Comparison of ENCODE assay signal across 19 cellular contexts in the genomic region with DNA sequence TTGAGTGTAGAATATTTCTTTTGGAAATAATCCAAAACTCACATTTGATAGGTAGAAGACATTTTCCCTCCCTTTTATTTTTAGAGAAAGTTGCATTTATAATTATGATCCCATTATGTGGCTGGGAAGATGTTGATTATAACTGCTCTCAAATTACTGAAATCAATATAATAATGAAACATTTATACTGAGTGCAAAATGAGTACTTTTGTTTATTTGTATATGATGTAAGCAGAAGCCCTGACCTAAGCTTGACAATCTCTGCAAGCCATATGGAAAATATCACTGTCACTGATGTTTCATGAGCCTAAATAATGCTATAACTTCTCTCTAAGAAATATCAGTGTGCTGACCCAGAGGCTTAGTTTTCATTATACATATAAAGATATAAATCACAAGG.
DNase-seq lines count a peak whose midpoint lies in the region; ATAC-seq and TF ChIP-seq lines count a peak whose summit lies in the region.
"Had no signal": no experiment of that assay in that cellular context is flagged by ENCODE, and none has a peak within 500 bp of the region (broad histone marks: within the 10 kb centered on the region; RNA-seq: fewer than 3 reads in every experiment).

No MANE protein-coding gene starts in this region.

- POLR2A ChIA-PET in HEK293 (lab: Yijun Ruan, JAX), result no interaction called here

- H3K36me3 ChIP-seq in HEK293 (ENCODE audit: control insufficient read depth in 2 of 2, insufficient read depth in 1 of 2, low read length in 2 of 2), result no peaks in the 10 kb centered on the region

- H3K27ac ChIP-seq in HEK293 (ENCODE audit: extremely low read depth, low read depth, low read length), result peak overlapping the region; percentile 60
- H3K27ac ChIP-seq: PC-9, RWPE1 had no signal

- H3K4me3 Mint-ChIP-seq in nephron, result no peak overlapping the region
- H3K4me3 Mint-ChIP-seq: CD8-positive, alpha-beta memory T cell had no signal

- CTCF ChIA-PET in HEK293 (lab: Yijun Ruan, JAX), result no interaction called here

- H3K4me1 Mint-ChIP-seq in nephron, result peaks cover 15% of the 10 kb centered on the region
- H3K4me1 Mint-ChIP-seq: CD8-positive, alpha-beta memory T cell had no signal

- H3K4me3 ChIP-seq in HEK293 (ENCODE audit: low read depth, low read length), result no peak overlapping the region
- H3K4me3 ChIP-seq: K562, PC-9 had no signal

- H3K9me3 ChIP-seq in HEK293 (ENCODE audit: control insufficient read depth, insufficient read depth, low read depth, low read length), result no peaks in the 10 kb centered on the region

- ATAC-seq in SK-N-SH treated with all-trans-retinoic acid at 6 μM for 48 hours, result no peak; the same call in 2 of the 3 replicates
- ATAC-seq in HG02642 (IDR thresholded peaks at IDR 0.05; ENCODE audit: poor library complexity, unreplicated experiment), result no peak
- ATAC-seq: K562 had no signal

- H3K27me3 Mint-ChIP-seq in nephron (ENCODE audit: low read depth), result peaks cover 4% of the 10 kb centered on the region

- TF ChIP-seq CTCF in HEK293 (tag by site-specific recombination; IDR thresholded peaks at IDR 0.05), result no peak
- no peak for TF ChIP-seq CTCF in nephron (IDR thresholded peaks at IDR 0.05; ENCODE audit: unreplicated experiment in 3 of 3)

- H3K36me3 Mint-ChIP-seq in nephron (ENCODE audit: low read depth), result peaks cover 33% of the 10 kb centered on the region
- H3K36me3 Mint-ChIP-seq: CD8-positive, alpha-beta memory T cell had no signal

- H3K27ac Mint-ChIP-seq in nephron, result peak overlapping the region in 2 of 3 experiments; percentile 25 to 73
- H3K27ac Mint-ChIP-seq: CD8-positive, alpha-beta memory T cell had no signal

- peaks cover 50% of the 10 kb centered on the region for H3K9me3 Mint-ChIP-seq in nephron

- DNase-seq in fibroblast of peridontal ligament (ENCODE audit: extremely low read depth), result peak; percentile 27
- DNase-seq in NCI-H2171 treated with DMSO at 0.1 percent for 48 hours (lab: John Stamatoyannopoulos, UW), result no peak
- no peak for DNase-seq in stimulated activated CD8-positive, alpha-beta memory T cell treated with anti-CD3 and anti-CD28 coated beads, Interleukin-4, amount 100 ng/mL, for 48 hours
- DNase-seq: C1 segment of cervical spinal cord; CD8-positive, alpha-beta memory T cell; DMS79; H7; NCI-H1092 treated with DMSO at 0.1 percent for 48 hours; NCI-H1694; NCI-H524; NCI-H82; PC-9; SIG-M5 had no signal

- H3K4me1 ChIP-seq in HEK293 (ENCODE audit: control insufficient read depth, insufficient read depth, low read length), result peaks cover 18% of the 10 kb centered on the region

TF ChIP-seq in HEK293, 187 proteins besides CTCF, POLR2A, EP300 and RAD21 (continues in another document):
- TF ChIP-seq, protein P1, sequence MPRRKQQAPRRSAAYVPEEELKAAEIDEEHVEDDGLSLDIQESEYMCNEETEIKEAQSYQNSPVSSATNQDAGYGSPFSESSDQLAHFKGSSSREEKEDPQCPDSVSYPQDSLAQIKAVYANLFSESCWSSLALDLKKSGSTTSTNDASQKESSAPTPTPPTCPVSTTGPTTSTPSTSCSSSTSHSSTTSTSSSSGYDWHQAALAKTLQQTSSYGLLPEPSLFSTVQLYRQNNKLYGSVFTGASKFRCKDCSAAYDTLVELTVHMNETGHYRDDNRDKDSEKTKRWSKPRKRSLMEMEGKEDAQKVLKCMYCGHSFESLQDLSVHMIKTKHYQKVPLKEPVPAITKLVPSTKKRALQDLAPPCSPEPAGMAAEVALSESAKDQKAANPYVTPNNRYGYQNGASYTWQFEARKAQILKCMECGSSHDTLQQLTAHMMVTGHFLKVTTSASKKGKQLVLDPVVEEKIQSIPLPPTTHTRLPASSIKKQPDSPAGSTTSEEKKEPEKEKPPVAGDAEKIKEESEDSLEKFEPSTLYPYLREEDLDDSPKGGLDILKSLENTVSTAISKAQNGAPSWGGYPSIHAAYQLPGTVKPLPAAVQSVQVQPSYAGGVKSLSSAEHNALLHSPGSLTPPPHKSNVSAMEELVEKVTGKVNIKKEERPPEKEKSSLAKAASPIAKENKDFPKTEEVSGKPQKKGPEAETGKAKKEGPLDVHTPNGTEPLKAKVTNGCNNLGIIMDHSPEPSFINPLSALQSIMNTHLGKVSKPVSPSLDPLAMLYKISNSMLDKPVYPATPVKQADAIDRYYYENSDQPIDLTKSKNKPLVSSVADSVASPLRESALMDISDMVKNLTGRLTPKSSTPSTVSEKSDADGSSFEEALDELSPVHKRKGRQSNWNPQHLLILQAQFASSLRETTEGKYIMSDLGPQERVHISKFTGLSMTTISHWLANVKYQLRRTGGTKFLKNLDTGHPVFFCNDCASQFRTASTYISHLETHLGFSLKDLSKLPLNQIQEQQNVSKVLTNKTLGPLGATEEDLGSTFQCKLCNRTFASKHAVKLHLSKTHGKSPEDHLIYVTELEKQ (tag by site-specific recombination; IDR thresholded peaks at IDR 0.05; ENCODE audit: borderline replicate concordance), result 0 out of 2 replicates have a peak, but pooled peaks have one; percentile 22
- TF ChIP-seq ZSCAN23 (tag by site-specific recombination; IDR thresholded peaks at IDR 0.05) (no peak), ZBTB20 (tag by site-specific recombination; IDR thresholded peaks at IDR 0.05) (no peak), ZNF37A (tag by site-specific recombination; IDR thresholded peaks at IDR 0.05) (no peak), SCRT2 (tag by site-specific recombination; IDR thresholded peaks at IDR 0.05) (no peak), ZNF302 (tag by site-specific recombination; IDR thresholded peaks at IDR 0.05; ENCODE audit: low read depth) (no peak), ZNF311 (tag by site-specific recombination; IDR thresholded peaks at IDR 0.05; ENCODE audit: borderline replicate concordance) (no peak)
- TF ChIP-seq, protein P2, sequence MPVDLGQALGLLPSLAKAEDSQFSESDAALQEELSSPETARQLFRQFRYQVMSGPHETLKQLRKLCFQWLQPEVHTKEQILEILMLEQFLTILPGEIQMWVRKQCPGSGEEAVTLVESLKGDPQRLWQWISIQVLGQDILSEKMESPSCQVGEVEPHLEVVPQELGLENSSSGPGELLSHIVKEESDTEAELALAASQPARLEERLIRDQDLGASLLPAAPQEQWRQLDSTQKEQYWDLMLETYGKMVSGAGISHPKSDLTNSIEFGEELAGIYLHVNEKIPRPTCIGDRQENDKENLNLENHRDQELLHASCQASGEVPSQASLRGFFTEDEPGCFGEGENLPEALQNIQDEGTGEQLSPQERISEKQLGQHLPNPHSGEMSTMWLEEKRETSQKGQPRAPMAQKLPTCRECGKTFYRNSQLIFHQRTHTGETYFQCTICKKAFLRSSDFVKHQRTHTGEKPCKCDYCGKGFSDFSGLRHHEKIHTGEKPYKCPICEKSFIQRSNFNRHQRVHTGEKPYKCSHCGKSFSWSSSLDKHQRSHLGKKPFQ (tag by site-specific recombination; IDR thresholded peaks at IDR 0.05), result no peak

TF ChIP-seq in SK-N-SH treated with all-trans-retinoic acid at 6 μM for 48 hours, 23 proteins besides CTCF, POLR2A, EP300 and RAD21:
- TF ChIP-seq TCF4 (CRISPR knock-in tag; IDR thresholded peaks at IDR 0.05; ENCODE audit: borderline replicate concordance), result peak; percentile 22; the same call in 1 of the 2 replicates
- TF ChIP-seq, protein P3, sequence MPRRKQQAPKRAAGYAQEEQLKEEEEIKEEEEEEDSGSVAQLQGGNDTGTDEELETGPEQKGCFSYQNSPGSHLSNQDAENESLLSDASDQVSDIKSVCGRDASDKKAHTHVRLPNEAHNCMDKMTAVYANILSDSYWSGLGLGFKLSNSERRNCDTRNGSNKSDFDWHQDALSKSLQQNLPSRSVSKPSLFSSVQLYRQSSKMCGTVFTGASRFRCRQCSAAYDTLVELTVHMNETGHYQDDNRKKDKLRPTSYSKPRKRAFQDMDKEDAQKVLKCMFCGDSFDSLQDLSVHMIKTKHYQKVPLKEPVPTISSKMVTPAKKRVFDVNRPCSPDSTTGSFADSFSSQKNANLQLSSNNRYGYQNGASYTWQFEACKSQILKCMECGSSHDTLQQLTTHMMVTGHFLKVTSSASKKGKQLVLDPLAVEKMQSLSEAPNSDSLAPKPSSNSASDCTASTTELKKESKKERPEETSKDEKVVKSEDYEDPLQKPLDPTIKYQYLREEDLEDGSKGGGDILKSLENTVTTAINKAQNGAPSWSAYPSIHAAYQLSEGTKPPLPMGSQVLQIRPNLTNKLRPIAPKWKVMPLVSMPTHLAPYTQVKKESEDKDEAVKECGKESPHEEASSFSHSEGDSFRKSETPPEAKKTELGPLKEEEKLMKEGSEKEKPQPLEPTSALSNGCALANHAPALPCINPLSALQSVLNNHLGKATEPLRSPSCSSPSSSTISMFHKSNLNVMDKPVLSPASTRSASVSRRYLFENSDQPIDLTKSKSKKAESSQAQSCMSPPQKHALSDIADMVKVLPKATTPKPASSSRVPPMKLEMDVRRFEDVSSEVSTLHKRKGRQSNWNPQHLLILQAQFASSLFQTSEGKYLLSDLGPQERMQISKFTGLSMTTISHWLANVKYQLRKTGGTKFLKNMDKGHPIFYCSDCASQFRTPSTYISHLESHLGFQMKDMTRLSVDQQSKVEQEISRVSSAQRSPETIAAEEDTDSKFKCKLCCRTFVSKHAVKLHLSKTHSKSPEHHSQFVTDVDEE (CRISPR knock-in tag; IDR thresholded peaks at IDR 0.05), result no peak
